Comparison of ENCODE assay signal across 8 cellular contexts in genomic region chr12:101696477-101697196, GRCh38. TPM values are rescaled to one million over a fixed set of nuclear protein-coding genes. Genes with fewer than 3 reads are reported as not detected.
DNase-seq lines count a peak whose midpoint lies in the region; ATAC-seq and TF ChIP-seq lines count a peak whose summit lies in the region.

No MANE protein-coding gene starts in this region.

- H3K27me3 Mint-ChIP-seq in IgD-negative memory B cell, result no peaks in the 10 kb centered on the region
- peaks cover 10% of the 10 kb centered on the region for H3K27me3 Mint-ChIP-seq in neural crest cell (ENCODE audit: low read depth)

- peak; percentile 41 for ATAC-seq in GM18870 (IDR thresholded peaks at IDR 0.05; ENCODE audit: unreplicated experiment)

- peaks cover 2% of the 10 kb centered on the region for H3K36me3 Mint-ChIP-seq in IgD-negative memory B cell
- H3K36me3 Mint-ChIP-seq in neural crest cell (ENCODE audit: low read depth), result no peaks in the 10 kb centered on the region

- H3K27ac Mint-ChIP-seq in IgD-negative memory B cell (peak overlapping the region; percentile 97 to 99 (median 99)), neural crest cell (ENCODE audit: unreplicated experiment) (peak overlapping the region; percentile 94)

- no peak for TF ChIP-seq CTCF in AG09309 (IDR thresholded peaks at IDR 0.05; ENCODE audit: control insufficient read depth, insufficient read depth, low read depth, low read length, missing control alignments)
- TF ChIP-seq CTCF in fibroblast of pulmonary artery (IDR thresholded peaks at IDR 0.05; ENCODE audit: low read length, missing control alignments), result no peak
- TF ChIP-seq CTCF in neural crest cell (conservative IDR thresholded peaks at IDR 0.05), result no peak

- H3K9me3 Mint-ChIP-seq in IgD-negative memory B cell (no peaks in the 10 kb centered on the region), neural crest cell (no peaks in the 10 kb centered on the region)

- H3K4me1 Mint-ChIP-seq in IgD-negative memory B cell, result peaks cover 40 to 45% (median 41%) of the 10 kb centered on the region in 3 donors
- H3K4me1 Mint-ChIP-seq in neural crest cell, result peaks cover 40% of the 10 kb centered on the region

- DNase-seq in AG09309 (ENCODE audit: low read depth), result no peak
- DNase-seq in activated CD4-positive, alpha-beta T cell treated with anti-CD3 and anti-CD28 coated beads, Interleukin-2, amount 50 U/mL, for 48 hours, result peak; percentile 5 to 7
- peak; percentile 18 for DNase-seq in fibroblast of pulmonary artery (ENCODE audit: low read depth)
- no peak for DNase-seq in neural crest cell (ENCODE audit: low read depth, low spot score)
- DNase-seq in COR-L47 (lab: John Stamatoyannopoulos, UW), result no peak
- no peak for DNase-seq in NCI-H187 treated with DMSO at 0.1 percent for 48 hours (lab: John Stamatoyannopoulos, UW)

- H3K4me3 ChIP-seq in AG09309 (ENCODE audit: control insufficient read depth, low read depth, low read length) (peak overlapping the region; percentile 61), fibroblast of pulmonary artery (replicated peaks; ENCODE audit: low read depth, low read length) (peak overlapping the region; percentile 79)

- H3K4me3 Mint-ChIP-seq in IgD-negative memory B cell, result peak overlapping the region; percentile 95 to 99 (median 97)
- peak overlapping the region; percentile 92 for H3K4me3 Mint-ChIP-seq in neural crest cell

RNA-seq across cellular contexts. Expression of gene CHPT1, which starts 0.8 kb away (rescaled TPM):
- polyA plus RNA-seq in IgD-negative memory B cell, result 50.9 TPM
- total RNA-seq in neural crest cell, result 20.7 and 22.7 TPM in 2 replicates

RNA-seq across cellular contexts. Expression of gene SYCP3, which starts 42.6 kb away (rescaled TPM):
- 0.33 TPM for polyA plus RNA-seq in IgD-negative memory B cell
- 0.36 TPM in 1 of 2 replicates, not detected in the other for total RNA-seq in neural crest cell

Comparison
In these comparisons a context has a peak if more than half of its experiments do, and no peak if none do; other contexts are left out.
1. DNase-seq: peak in activated CD4-positive, alpha-beta T cell treated with anti-CD3 and anti-CD28 coated beads, Interleukin-2, amount 50 U/mL, for 48 hours (2 of 2) and fibroblast of pulmonary artery (single experiment); none in AG09309 (single experiment), neural crest cell (single experiment), COR-L47 (single experiment) and NCI-H187 treated with DMSO at 0.1 percent for 48 hours (single experiment).